Comparison of ENCODE assay signal across 1 cellular context in the genomic region with DNA sequence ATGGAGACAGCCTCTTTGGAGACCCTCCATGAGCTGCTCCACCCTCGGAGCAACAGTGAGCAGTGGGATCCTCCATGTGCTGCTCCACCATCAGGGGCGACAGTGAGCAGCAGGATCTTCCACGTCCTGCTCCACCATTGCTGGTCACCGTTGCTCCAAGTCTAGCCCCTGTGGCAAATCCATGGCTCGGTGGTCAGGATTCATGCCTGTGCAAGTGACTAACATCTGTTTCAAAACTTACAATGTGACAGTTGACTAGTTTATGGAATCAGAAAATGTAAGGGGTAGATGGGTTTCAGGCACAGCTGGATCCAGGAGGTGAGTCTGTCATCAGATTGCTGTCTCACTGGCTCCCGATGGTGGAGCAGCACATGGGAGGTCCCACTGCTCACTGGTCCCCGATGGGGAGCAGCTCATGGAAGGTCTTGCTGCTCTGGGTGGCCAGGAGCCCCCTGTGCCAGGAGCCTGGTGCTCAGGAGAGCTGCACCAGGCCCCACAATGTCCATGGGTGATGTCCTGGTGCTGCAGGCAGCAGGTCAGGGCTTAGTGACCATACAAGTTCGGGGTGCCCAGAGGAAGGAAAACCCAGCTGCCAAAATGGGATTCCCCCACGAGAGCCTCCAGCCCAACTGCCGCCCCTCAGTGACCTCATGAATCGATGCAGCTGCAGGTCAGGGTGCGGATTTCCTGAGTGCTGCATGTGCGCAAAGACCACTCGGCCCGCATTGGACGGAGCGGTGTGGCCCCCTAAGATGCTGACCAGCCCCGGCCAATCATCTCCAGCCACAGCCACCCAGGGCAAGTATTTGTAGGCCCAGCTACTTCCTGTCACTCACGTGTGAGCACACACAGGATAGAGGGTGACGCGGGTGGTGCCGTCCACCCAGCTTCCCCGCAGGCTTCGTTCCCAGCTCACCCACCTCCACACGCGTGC.
TF ChIP-seq lines count a peak whose summit lies in the region.

No MANE protein-coding gene starts in this region.

TF ChIP-seq in H1, 55 proteins besides CTCF, POLR2A, EP300 and RAD21:
- TF ChIP-seq, protein P1, sequence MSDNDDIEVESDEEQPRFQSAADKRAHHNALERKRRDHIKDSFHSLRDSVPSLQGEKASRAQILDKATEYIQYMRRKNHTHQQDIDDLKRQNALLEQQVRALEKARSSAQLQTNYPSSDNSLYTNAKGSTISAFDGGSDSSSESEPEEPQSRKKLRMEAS (IDR thresholded peaks at IDR 0.05), result 0 out of 2 replicates have a peak, but pooled peaks have one; percentile 20
- TF ChIP-seq, protein P2, sequence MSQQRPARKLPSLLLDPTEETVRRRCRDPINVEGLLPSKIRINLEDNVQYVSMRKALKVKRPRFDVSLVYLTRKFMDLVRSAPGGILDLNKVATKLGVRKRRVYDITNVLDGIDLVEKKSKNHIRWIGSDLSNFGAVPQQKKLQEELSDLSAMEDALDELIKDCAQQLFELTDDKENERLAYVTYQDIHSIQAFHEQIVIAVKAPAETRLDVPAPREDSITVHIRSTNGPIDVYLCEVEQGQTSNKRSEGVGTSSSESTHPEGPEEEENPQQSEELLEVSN (IDR thresholded peaks at IDR 0.05), result no peak
